In genomic region chr18:710418-711300, GRCh38 we compare ENCODE assay signal across 8 cellular contexts. TPM values are rescaled to one million over a fixed set of nuclear protein-coding genes. Genes with fewer than 3 reads are reported as not detected.
DNase-seq lines count a peak whose midpoint lies in the region; ATAC-seq and TF ChIP-seq lines count a peak whose summit lies in the region.

No MANE protein-coding gene starts in this region.

- no peak for TF ChIP-seq EP300 in upper lobe of left lung (IDR thresholded peaks at IDR 0.05)

- H3K4me1 ChIP-seq in heart right ventricle (peaks cover 0 to 23% (median 13%) of the 10 kb centered on the region in 9 donors), iPS-20b (ENCODE audit: insufficient read depth, low read length) (no peaks in the 10 kb centered on the region), upper lobe of left lung (peaks cover 10 to 24% (median 12%) of the 10 kb centered on the region in 4 donors)

- ATAC-seq in heart right ventricle: no peak
- ATAC-seq in Right ventricle myocardium inferior: no peak
- no peak for ATAC-seq in activated T-cell treated with anti-CD3 and anti-CD28 coated beads, Interleukin-2, amount 50 U/mL, for 72 hours (replicated peaks in 1 of 2)
- ATAC-seq in upper lobe of left lung (ENCODE audit: low FRiP score in 2 of 2): no peak
- no peak for ATAC-seq in GM19463 (IDR thresholded peaks at IDR 0.05; ENCODE audit: unreplicated experiment)
- ATAC-seq in esophagus mucosa: no peak
- ATAC-seq in GM21515 (IDR thresholded peaks at IDR 0.05; ENCODE audit: unreplicated experiment): no peak

- no peaks in the 10 kb centered on the region for H3K27me3 Mint-ChIP-seq in activated T-cell treated with anti-CD3 and anti-CD28 coated beads, Interleukin-2, amount 50 U/mL, for 72 hours (ENCODE audit: low read depth)

- 68 to 79% methylated on average over 3 of the region's 3 CpGs for WGBS in heart right ventricle, 2 donors
- WGBS in upper lobe of left lung, 2 donors: 72 to 74% methylated on average over 3 of the region's 3 CpGs

- H3K9me3 ChIP-seq in heart right ventricle (peaks cover 0 to 24% (median 5%) of the 10 kb centered on the region in 11 donors), iPS-20b (ENCODE audit: insufficient read depth, low read depth, low read length) (no peaks in the 10 kb centered on the region; the same call in 1 of the 2 replicates), upper lobe of left lung (no peaks in the 10 kb centered on the region)

- no peaks in the 10 kb centered on the region for H3K27me3 ChIP-seq in heart right ventricle
- H3K27me3 ChIP-seq in iPS-20b (ENCODE audit: insufficient read depth, low read length): no peaks in the 10 kb centered on the region
- H3K27me3 ChIP-seq in upper lobe of left lung: no peaks in the 10 kb centered on the region

- H3K36me3 Mint-ChIP-seq in activated T-cell treated with anti-CD3 and anti-CD28 coated beads, Interleukin-2, amount 50 U/mL, for 72 hours (ENCODE audit: insufficient read depth in 2 of 2): peaks cover 12 to 18% of the 10 kb centered on the region in 2 donors

- H3K4me3 Mint-ChIP-seq in activated T-cell treated with anti-CD3 and anti-CD28 coated beads, Interleukin-2, amount 50 U/mL, for 72 hours: peak overlapping the region; percentile 95 to 99

- no peaks in the 10 kb centered on the region for H3K9me3 Mint-ChIP-seq in activated T-cell treated with anti-CD3 and anti-CD28 coated beads, Interleukin-2, amount 50 U/mL, for 72 hours

- peaks cover 51% of the 10 kb centered on the region for H3K4me1 Mint-ChIP-seq in activated T-cell treated with anti-CD3 and anti-CD28 coated beads, Interleukin-2, amount 50 U/mL, for 72 hours (ENCODE audit: low read depth)

- intact Hi-C loops in heart right ventricle (cut with DNase I): no loop called here
- intact Hi-C loops in Right ventricle myocardium inferior (cut with DNase I): loop anchor here (10.0 kb wide), 1 partner anchor 86 kb away; no protein-coding TSS in a partner anchor

- peak overlapping the region in 8 of 10 donors; percentile 65 to 77 (median 70) for H3K4me3 ChIP-seq in heart right ventricle
- peak overlapping the region; percentile 87 for H3K4me3 ChIP-seq in iPS-20b (ENCODE audit: low read length)
- peak overlapping the region in 3 of 4 donors; percentile 68 to 82 (median 69) for H3K4me3 ChIP-seq in upper lobe of left lung

- DNase-seq in heart right ventricle (no peak), Right ventricle myocardium inferior (ENCODE audit: missing footprints) (no peak), upper lobe of left lung (peak in 1 of 2 donors; percentile 44)
- DNase-seq in activated T-cell treated with anti-CD3 and anti-CD28 coated beads, Interleukin-2, amount 50 U/mL, for 72 hours: no peak

- peak overlapping the region in 5 of 10 donors; percentile 71 to 81 (median 78) for H3K27ac ChIP-seq in heart right ventricle
- H3K27ac ChIP-seq in iPS-20b (ENCODE audit: low read length): no peak overlapping the region
- peak overlapping the region in 3 of 4 donors; percentile 88 to 90 (median 90) for H3K27ac ChIP-seq in upper lobe of left lung

- H3K27ac Mint-ChIP-seq in activated T-cell treated with anti-CD3 and anti-CD28 coated beads, Interleukin-2, amount 50 U/mL, for 72 hours: peak overlapping the region; percentile 98

- no peak for TF ChIP-seq POLR2A in upper lobe of left lung (IDR thresholded peaks at IDR 0.05)

- peak overlapping the region; percentile 85; the same call in 1 of the 2 replicates for H3K9ac ChIP-seq in iPS-20b (ENCODE audit: low read depth, low read length)

- peaks cover 0 to 16% (median 0%) of the 10 kb centered on the region in 9 donors for H3K36me3 ChIP-seq in heart right ventricle
- H3K36me3 ChIP-seq in iPS-20b (ENCODE audit: insufficient read depth, low read depth, low read length): peaks cover 15% of the 10 kb centered on the region
- peaks cover 0 to 8% (median 2%) of the 10 kb centered on the region in 4 donors for H3K36me3 ChIP-seq in upper lobe of left lung

- no peak for TF ChIP-seq CTCF in heart right ventricle (IDR thresholded peaks at IDR 0.05)
- no peak for TF ChIP-seq CTCF in upper lobe of left lung (IDR thresholded peaks at IDR 0.05)

RNA-seq across cellular contexts. Expression of gene ENOSF1, which starts 1.8 kb away (rescaled TPM):
- 10 to 100 TPM; 15.0 to 46.9 (median 23.3) TPM for total RNA-seq in heart right ventricle
- 10 to 100 TPM; 10.5 to 68.3 TPM for polyA plus RNA-seq in heart right ventricle
- 25.3 TPM for total RNA-seq in Right ventricle myocardium inferior
- total RNA-seq in activated T-cell treated with anti-CD3 and anti-CD28 coated beads, Interleukin-2, amount 50 U/mL, for 72 hours: 10 to 100 TPM; 62.0 to 65.1 TPM
- 100 to 1,000 TPM in 3 of 6 donors, 10 to 100 TPM in 3; 66.9 to 296 (median 105) TPM for total RNA-seq in upper lobe of left lung
- 50.3 TPM for total RNA-seq in esophagus mucosa

RNA-seq across cellular contexts. Expression of gene TYMS, which starts 53.2 kb away (rescaled TPM):
- total RNA-seq in heart right ventricle (10 to 100 TPM in 1 of 10 donors, 1 to 10 TPM in 8, under 1 TPM in 1; 0.91 to 16.7 (median 2.2) TPM), Right ventricle myocardium inferior (6.0 TPM), upper lobe of left lung (10 to 100 TPM in 2 of 6 donors, 1 to 10 TPM in 3, not detected in 1; 5.2 to 16.3 (median 7.6) TPM), esophagus mucosa (28.4 TPM)
- 1 to 10 TPM in 1 of 2 donors, under 1 TPM in 1; 0.80 to 1.0 TPM for polyA plus RNA-seq in heart right ventricle
- 100 to 1,000 TPM; 163 to 236 TPM for total RNA-seq in activated T-cell treated with anti-CD3 and anti-CD28 coated beads, Interleukin-2, amount 50 U/mL, for 72 hours
